ENCODE assay signal across 1 cellular context in the genomic region with DNA sequence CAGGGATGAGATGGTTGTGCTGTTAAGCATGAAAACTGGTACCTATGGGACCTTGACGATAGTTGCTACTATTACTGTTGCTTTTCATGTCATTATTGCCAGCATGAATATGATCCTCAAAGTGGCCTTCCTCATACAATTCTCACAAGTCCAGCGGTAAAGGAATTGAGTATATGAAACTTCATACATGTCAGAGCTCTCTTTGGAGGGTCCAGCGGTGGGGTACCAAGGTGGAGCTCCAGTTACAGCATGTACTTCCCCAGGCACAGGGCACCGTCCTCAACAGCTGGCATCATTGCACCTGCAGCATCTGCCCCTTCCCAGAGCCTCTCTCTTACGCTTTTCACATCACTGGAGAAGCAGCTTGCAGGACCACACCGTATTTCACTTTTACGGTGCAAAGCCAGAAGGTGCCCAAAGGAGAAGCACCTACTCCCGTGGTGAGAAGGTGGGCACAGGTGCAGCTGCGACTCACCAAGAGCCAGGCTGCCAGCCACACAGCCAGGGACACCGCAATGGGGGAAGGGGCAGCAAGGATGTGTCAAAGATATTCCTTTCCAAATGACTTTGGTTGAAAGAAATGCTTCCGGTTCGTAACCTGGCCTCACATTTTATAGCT.
TF ChIP-seq lines count a peak whose summit lies in the region.

No MANE protein-coding gene starts in this region.

TF ChIP-seq in K562, 482 proteins besides CTCF, POLR2A, EP300 and RAD21 (continued from another document and continues in another):
- TF ChIP-seq, protein P1, sequence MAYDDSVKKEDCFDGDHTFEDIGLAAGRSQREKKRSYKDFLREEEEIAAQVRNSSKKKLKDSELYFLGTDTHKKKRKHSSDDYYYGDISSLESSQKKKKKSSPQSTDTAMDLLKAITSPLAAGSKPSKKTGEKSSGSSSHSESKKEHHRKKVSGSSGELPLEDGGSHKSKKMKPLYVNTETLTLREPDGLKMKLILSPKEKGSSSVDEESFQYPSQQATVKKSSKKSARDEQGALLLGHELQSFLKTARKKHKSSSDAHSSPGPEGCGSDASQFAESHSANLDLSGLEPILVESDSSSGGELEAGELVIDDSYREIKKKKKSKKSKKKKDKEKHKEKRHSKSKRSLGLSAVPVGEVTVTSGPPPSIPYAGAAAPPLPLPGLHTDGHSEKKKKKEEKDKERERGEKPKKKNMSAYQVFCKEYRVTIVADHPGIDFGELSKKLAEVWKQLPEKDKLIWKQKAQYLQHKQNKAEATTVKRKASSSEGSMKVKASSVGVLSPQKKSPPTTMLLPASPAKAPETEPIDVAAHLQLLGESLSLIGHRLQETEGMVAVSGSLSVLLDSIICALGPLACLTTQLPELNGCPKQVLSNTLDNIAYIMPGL (CRISPR knock-in tag; IDR thresholded peaks at IDR 0.05): no peak
- TF ChIP-seq CXXC5 (CRISPR knock-in tag; IDR thresholded peaks at IDR 0.05) (no peak), SNRNP70 (optimal IDR thresholded peaks at IDR 0.05; ENCODE audit: low read depth, low read length) (no peak), ZC3H11A (IDR thresholded peaks at IDR 0.05; ENCODE audit: low read depth, low read length) (no peak), SAFB (IDR thresholded peaks at IDR 0.05; ENCODE audit: borderline replicate concordance, low read depth, low read length) (no peak), CEBPB (tag; IDR thresholded peaks at IDR 0.05) (no peak), ZKSCAN3 (CRISPR knock-in tag; IDR thresholded peaks at IDR 0.05) (no peak), SMAD1 (IDR thresholded peaks at IDR 0.05; ENCODE audit: low read depth, low read length, partially characterized antibody) (no peak), U2AF2 (optimal IDR thresholded peaks at IDR 0.05; ENCODE audit: low read depth, low read length) (no peak), ATF1 (CRISPR knock-in tag; IDR thresholded peaks at IDR 0.05) (no peak), ATF1 (tag; IDR thresholded peaks at IDR 0.05) (no peak), MBD2 (IDR thresholded peaks at IDR 0.05; ENCODE audit: borderline replicate concordance, low read depth) (no peak), MEIS2 (IDR thresholded peaks at IDR 0.05; ENCODE audit: partially characterized antibody) (no peak), TAF15 (IDR thresholded peaks at IDR 0.05; ENCODE audit: low read depth, low read length) (no peak), CAMTA2 (CRISPR knock-in tag; conservative IDR thresholded peaks at IDR 0.05) (no peak), DDX20 (tag; IDR thresholded peaks at IDR 0.05; ENCODE audit: low read depth) (no peak), RBM17 (IDR thresholded peaks at IDR 0.05; ENCODE audit: borderline replicate concordance, low read depth, low read length) (no peak), MECOM (CRISPR knock-in tag; IDR thresholded peaks at IDR 0.05) (no peak), E2F3 (CRISPR knock-in tag; IDR thresholded peaks at IDR 0.05) (0 out of 2 replicates have a peak, but pooled peaks have one; percentile 49), ELF1 (tag; IDR thresholded peaks at IDR 0.05) (no peak), CHCHD3 (CRISPR knock-in tag; IDR thresholded peaks at IDR 0.05) (no peak), ZKSCAN1 (IDR thresholded peaks at IDR 0.05; ENCODE audit: low read depth, low read length) (no peak), HEY1 (CRISPR knock-in tag; IDR thresholded peaks at IDR 0.05; ENCODE audit: borderline replicate concordance) (no peak), NCOA4 (IDR thresholded peaks at IDR 0.05; ENCODE audit: partially characterized antibody) (no peak), CHD2 (IDR thresholded peaks at IDR 0.05; ENCODE audit: low read depth, low read length) (no peak), SMAD4 (CRISPR knock-in tag; conservative IDR thresholded peaks at IDR 0.05) (no peak), TRIM28 (IDR thresholded peaks at IDR 0.05) (no peak)
- TF ChIP-seq, protein P2, sequence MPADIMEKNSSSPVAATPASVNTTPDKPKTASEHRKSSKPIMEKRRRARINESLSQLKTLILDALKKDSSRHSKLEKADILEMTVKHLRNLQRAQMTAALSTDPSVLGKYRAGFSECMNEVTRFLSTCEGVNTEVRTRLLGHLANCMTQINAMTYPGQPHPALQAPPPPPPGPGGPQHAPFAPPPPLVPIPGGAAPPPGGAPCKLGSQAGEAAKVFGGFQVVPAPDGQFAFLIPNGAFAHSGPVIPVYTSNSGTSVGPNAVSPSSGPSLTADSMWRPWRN (IDR thresholded peaks at IDR 0.05; ENCODE audit: low read depth): no peak
- TF ChIP-seq, protein P3, sequence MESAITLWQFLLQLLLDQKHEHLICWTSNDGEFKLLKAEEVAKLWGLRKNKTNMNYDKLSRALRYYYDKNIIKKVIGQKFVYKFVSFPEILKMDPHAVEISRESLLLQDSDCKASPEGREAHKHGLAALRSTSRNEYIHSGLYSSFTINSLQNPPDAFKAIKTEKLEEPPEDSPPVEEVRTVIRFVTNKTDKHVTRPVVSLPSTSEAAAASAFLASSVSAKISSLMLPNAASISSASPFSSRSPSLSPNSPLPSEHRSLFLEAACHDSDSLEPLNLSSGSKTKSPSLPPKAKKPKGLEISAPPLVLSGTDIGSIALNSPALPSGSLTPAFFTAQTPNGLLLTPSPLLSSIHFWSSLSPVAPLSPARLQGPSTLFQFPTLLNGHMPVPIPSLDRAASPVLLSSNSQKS (CRISPR knock-in tag; IDR thresholded peaks at IDR 0.05): no peak
- TF ChIP-seq, protein P4, sequence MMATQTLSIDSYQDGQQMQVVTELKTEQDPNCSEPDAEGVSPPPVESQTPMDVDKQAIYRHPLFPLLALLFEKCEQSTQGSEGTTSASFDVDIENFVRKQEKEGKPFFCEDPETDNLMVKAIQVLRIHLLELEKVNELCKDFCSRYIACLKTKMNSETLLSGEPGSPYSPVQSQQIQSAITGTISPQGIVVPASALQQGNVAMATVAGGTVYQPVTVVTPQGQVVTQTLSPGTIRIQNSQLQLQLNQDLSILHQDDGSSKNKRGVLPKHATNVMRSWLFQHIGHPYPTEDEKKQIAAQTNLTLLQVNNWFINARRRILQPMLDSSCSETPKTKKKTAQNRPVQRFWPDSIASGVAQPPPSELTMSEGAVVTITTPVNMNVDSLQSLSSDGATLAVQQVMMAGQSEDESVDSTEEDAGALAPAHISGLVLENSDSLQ (IDR thresholded peaks at IDR 0.05): no peak
- TF ChIP-seq, protein P5, sequence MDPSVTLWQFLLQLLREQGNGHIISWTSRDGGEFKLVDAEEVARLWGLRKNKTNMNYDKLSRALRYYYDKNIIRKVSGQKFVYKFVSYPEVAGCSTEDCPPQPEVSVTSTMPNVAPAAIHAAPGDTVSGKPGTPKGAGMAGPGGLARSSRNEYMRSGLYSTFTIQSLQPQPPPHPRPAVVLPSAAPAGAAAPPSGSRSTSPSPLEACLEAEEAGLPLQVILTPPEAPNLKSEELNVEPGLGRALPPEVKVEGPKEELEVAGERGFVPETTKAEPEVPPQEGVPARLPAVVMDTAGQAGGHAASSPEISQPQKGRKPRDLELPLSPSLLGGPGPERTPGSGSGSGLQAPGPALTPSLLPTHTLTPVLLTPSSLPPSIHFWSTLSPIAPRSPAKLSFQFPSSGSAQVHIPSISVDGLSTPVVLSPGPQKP (CRISPR knock-in tag; IDR thresholded peaks at IDR 0.05): no peak
- TF ChIP-seq, protein P6, sequence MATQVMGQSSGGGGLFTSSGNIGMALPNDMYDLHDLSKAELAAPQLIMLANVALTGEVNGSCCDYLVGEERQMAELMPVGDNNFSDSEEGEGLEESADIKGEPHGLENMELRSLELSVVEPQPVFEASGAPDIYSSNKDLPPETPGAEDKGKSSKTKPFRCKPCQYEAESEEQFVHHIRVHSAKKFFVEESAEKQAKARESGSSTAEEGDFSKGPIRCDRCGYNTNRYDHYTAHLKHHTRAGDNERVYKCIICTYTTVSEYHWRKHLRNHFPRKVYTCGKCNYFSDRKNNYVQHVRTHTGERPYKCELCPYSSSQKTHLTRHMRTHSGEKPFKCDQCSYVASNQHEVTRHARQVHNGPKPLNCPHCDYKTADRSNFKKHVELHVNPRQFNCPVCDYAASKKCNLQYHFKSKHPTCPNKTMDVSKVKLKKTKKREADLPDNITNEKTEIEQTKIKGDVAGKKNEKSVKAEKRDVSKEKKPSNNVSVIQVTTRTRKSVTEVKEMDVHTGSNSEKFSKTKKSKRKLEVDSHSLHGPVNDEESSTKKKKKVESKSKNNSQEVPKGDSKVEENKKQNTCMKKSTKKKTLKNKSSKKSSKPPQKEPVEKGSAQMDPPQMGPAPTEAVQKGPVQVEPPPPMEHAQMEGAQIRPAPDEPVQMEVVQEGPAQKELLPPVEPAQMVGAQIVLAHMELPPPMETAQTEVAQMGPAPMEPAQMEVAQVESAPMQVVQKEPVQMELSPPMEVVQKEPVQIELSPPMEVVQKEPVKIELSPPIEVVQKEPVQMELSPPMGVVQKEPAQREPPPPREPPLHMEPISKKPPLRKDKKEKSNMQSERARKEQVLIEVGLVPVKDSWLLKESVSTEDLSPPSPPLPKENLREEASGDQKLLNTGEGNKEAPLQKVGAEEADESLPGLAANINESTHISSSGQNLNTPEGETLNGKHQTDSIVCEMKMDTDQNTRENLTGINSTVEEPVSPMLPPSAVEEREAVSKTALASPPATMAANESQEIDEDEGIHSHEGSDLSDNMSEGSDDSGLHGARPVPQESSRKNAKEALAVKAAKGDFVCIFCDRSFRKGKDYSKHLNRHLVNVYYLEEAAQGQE (CRISPR knock-in tag; IDR thresholded peaks at IDR 0.05; ENCODE audit: low read depth): 0 out of 2 replicates have a peak, but pooled peaks have one; percentile 36
- TF ChIP-seq, protein P7, sequence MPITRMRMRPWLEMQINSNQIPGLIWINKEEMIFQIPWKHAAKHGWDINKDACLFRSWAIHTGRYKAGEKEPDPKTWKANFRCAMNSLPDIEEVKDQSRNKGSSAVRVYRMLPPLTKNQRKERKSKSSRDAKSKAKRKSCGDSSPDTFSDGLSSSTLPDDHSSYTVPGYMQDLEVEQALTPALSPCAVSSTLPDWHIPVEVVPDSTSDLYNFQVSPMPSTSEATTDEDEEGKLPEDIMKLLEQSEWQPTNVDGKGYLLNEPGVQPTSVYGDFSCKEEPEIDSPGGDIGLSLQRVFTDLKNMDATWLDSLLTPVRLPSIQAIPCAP (CRISPR knock-in tag; IDR thresholded peaks at IDR 0.05; ENCODE audit: borderline replicate concordance): no peak
- TF ChIP-seq, protein P8, sequence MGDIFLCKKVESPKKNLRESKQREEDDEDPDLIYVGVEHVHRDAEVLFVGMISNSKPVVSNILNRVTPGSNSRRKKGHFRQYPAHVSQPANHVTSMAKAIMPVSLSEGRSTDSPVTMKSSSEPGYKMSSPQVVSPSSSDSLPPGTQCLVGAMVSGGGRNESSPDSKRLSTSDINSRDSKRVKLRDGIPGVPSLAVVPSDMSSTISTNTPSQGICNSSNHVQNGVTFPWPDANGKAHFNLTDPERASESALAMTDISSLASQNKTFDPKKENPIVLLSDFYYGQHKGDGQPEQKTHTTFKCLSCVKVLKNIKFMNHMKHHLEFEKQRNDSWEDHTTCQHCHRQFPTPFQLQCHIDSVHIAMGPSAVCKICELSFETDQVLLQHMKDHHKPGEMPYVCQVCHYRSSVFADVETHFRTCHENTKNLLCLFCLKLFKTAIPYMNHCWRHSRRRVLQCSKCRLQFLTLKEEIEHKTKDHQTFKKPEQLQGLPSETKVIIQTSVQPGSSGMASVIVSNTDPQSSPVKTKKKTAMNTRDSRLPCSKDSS (IDR thresholded peaks at IDR 0.05; ENCODE audit: low read depth, partially characterized antibody): no peak
- TF ChIP-seq, protein P9, sequence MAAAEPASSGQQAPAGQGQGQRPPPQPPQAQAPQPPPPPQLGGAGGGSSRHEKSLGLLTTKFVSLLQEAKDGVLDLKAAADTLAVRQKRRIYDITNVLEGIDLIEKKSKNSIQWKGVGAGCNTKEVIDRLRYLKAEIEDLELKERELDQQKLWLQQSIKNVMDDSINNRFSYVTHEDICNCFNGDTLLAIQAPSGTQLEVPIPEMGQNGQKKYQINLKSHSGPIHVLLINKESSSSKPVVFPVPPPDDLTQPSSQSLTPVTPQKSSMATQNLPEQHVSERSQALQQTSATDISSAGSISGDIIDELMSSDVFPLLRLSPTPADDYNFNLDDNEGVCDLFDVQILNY (CRISPR knock-in tag; IDR thresholded peaks at IDR 0.05): no peak; the same call in 1 of the 2 replicates
- TF ChIP-seq, protein P10, sequence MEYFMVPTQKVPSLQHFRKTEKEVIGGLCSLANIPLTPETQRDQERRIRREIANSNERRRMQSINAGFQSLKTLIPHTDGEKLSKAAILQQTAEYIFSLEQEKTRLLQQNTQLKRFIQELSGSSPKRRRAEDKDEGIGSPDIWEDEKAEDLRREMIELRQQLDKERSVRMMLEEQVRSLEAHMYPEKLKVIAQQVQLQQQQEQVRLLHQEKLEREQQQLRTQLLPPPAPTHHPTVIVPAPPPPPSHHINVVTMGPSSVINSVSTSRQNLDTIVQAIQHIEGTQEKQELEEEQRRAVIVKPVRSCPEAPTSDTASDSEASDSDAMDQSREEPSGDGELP (CRISPR knock-in tag; IDR thresholded peaks at IDR 0.05; ENCODE audit: borderline replicate concordance): peak; percentile 41; the same call in 1 of the 2 replicates
